Comparison of ENCODE assay signal across 1 cellular context in the genomic region with DNA sequence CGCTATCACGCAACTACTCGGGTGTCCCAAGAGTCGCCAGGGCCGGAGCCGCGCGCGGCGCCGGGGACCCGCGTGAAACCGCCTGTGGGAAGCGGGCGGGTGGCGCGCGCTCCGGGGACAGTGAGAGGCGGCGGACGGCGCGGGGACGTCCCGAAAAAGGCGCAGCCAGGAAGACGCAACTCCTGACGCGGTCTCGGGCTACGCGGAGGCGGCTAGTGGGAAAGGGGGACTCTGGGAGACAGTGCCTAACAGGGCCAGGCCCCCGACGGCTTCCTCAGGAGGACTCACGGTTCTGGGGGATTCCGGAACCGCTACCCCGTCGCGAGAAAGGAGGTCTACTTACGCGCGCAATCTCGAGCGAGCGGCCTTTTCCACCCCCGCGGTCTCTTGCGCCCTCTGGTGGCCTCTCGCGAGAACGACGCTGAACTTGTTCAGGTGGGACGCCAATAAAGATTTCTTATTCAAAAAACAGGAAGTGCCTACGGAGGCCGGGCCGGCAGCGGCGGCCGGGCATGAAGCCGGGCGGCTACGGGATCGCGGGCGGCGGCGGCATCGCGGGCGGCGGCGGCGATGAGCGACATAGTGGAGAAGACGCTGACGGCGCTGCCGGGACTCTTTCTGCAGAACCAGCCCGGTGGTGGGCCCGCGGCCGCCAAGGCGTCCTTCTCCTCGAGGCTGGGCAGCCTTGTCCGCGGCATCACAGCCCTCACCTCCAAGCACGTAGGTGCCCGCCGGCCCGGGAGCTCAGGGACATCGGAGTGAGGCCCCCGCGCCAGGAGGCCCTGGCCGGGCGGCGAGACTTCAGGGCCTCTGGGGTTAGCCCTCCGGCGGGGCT.
TF ChIP-seq lines count a peak whose summit lies in the region.

A gene (plus strand): TSS at position 475 of the 835 bp plus-strand sequence. CDS start 96 bp downstream, at position 571.

TF ChIP-seq in HepG2, 621 proteins besides CTCF, POLR2A, EP300 and RAD21 (continued from another document and continues in another):
- TF ChIP-seq, protein P1, sequence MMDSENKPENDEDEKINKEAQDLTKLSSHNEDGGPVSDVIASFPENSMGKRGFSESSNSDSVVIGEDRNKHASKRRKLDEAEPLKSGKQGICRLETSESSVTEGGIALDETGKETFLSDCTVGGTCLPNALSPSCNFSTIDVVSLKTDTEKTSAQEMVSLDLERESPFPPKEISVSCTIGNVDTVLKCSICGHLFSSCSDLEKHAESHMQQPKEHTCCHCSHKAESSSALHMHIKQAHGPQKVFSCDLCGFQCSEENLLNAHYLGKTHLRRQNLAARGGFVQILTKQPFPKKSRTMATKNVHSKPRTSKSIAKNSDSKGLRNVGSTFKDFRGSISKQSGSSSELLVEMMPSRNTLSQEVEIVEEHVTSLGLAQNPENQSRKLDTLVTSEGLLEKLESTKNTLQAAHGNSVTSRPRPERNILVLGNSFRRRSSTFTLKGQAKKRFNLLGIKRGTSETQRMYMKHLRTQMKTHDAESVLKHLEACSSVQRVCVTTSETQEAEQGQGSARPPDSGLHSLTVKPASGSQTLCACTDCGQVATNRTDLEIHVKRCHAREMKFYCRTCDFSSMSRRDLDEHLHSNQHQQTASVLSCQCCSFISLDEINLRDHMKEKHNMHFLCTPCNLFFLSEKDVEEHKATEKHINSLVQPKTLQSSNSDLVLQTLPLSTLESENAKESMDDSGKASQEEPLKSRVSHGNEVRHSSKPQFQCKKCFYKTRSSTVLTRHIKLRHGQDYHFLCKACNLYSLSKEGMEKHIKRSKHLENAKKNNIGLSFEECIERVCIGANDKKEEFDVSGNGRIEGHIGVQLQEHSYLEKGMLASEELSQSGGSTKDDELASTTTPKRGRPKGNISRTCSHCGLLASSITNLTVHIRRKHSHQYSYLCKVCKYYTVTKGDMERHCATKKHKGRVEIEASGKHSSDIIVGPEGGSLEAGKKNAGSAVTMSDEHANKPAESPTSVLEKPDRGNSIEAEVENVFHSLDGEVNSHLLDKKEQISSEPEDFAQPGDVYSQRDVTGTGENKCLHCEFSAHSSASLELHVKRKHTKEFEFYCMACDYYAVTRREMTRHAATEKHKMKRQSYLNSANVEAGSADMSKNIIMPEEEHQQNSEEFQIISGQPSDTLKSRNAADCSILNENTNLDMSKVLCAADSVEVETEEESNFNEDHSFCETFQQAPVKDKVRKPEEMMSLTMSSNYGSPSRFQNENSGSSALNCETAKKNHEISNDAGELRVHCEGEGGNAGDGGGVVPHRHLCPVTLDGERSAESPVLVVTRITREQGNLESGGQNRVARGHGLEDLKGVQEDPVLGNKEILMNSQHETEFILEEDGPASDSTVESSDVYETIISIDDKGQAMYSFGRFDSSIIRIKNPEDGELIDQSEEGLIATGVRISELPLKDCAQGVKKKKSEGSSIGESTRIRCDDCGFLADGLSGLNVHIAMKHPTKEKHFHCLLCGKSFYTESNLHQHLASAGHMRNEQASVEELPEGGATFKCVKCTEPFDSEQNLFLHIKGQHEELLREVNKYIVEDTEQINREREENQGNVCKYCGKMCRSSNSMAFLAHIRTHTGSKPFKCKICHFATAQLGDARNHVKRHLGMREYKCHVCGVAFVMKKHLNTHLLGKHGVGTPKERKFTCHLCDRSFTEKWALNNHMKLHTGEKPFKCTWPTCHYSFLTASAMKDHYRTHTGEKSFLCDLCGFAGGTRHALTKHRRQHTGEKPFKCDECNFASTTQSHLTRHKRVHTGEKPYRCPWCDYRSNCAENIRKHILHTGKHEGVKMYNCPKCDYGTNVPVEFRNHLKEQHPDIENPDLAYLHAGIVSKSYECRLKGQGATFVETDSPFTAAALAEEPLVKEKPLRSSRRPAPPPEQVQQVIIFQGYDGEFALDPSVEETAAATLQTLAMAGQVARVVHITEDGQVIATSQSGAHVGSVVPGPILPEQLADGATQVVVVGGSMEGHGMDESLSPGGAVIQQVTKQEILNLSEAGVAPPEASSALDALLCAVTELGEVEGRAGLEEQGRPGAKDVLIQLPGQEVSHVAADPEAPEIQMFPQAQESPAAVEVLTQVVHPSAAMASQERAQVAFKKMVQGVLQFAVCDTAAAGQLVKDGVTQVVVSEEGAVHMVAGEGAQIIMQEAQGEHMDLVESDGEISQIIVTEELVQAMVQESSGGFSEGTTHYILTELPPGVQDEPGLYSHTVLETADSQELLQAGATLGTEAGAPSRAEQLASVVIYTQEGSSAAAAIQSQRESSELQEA (CRISPR knock-in tag; IDR thresholded peaks at IDR 0.05; ENCODE audit: not compliant biosample characterization), result no peak
- TF ChIP-seq ZFP36L2 (CRISPR knock-in tag; IDR thresholded peaks at IDR 0.05), result no peak
- TF ChIP-seq, protein P2, sequence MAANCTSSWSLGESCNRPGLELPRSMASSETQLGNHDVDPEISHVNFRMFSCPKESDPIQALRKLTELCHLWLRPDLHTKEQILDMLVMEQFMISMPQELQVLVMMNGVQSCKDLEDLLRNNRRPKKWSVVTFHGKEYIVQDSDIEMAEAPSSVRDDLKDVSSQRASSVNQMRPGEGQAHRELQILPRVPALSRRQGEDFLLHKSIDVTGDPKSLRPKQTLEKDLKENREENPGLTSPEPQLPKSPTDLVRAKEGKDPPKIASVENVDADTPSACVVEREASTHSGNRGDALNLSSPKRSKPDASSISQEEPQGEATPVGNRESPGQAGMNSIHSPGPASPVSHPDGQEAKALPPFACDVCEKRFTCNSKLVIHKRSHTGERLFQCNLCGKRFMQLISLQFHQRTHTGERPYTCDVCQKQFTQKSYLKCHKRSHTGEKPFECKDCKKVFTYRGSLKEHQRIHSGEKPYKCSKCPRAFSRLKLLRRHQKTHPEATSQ (CRISPR knock-in tag; IDR thresholded peaks at IDR 0.05; ENCODE audit: borderline replicate concordance), result no peak
- TF ChIP-seq TSC22D2 (CRISPR knock-in tag; IDR thresholded peaks at IDR 0.05; ENCODE audit: borderline replicate concordance), result no peak; the same call in 1 of the 2 replicates
- no peak for TF ChIP-seq ZNF30 (CRISPR knock-in tag; IDR thresholded peaks at IDR 0.05)
- no peak for TF ChIP-seq EZH2 (conservative IDR thresholded peaks at IDR 0.05; ENCODE audit: low read depth, low read length)
- 0 out of 2 replicates have a peak, but pooled peaks have one; percentile 30 for TF ChIP-seq ZNF136 (CRISPR knock-in tag; IDR thresholded peaks at IDR 0.05; ENCODE audit: low read depth)
- no peak for TF ChIP-seq MIER3 (CRISPR knock-in tag; IDR thresholded peaks at IDR 0.05; ENCODE audit: borderline replicate concordance)
- TF ChIP-seq ZNF550 (CRISPR knock-in tag; IDR thresholded peaks at IDR 0.05; ENCODE audit: borderline replicate concordance), result no peak
- TF ChIP-seq, protein P3, sequence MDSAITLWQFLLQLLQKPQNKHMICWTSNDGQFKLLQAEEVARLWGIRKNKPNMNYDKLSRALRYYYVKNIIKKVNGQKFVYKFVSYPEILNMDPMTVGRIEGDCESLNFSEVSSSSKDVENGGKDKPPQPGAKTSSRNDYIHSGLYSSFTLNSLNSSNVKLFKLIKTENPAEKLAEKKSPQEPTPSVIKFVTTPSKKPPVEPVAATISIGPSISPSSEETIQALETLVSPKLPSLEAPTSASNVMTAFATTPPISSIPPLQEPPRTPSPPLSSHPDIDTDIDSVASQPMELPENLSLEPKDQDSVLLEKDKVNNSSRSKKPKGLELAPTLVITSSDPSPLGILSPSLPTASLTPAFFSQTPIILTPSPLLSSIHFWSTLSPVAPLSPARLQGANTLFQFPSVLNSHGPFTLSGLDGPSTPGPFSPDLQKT (CRISPR knock-in tag; IDR thresholded peaks at IDR 0.05; ENCODE audit: borderline replicate concordance), result no peak
- peak; percentile 48; the same call in 1 of the 2 replicates for TF ChIP-seq ZNF263 (CRISPR knock-in tag; IDR thresholded peaks at IDR 0.05)
- TF ChIP-seq POGZ (CRISPR knock-in tag; IDR thresholded peaks at IDR 0.05), result peak; percentile 73; the same call in 1 of the 2 replicates
- no peak for TF ChIP-seq ZNF749 (CRISPR knock-in tag; IDR thresholded peaks at IDR 0.05; ENCODE audit: borderline replicate concordance)
- peak; percentile 55 for TF ChIP-seq HDAC2 (CRISPR knock-in tag; IDR thresholded peaks at IDR 0.05)
- no peak for TF ChIP-seq HNRNPL (IDR thresholded peaks at IDR 0.05; ENCODE audit: low read depth, low read length)
- TF ChIP-seq CEBPG (CRISPR knock-in tag; IDR thresholded peaks at IDR 0.05), result peak; percentile 6; the same call in 1 of the 2 replicates
- peak; percentile 68 for TF ChIP-seq NR2C2 (CRISPR knock-in tag; IDR thresholded peaks at IDR 0.05; ENCODE audit: borderline replicate concordance)
- TF ChIP-seq SOX13 (IDR thresholded peaks at IDR 0.05), result no peak
- peak in 1 of 2 experiments; percentile 28; a peak in 2 of 4 replicates for TF ChIP-seq SOX13 (CRISPR knock-in tag; conservative IDR thresholded peaks at IDR 0.05 in 1 of 2, IDR thresholded peaks at IDR 0.05 in 1 of 2)
- TF ChIP-seq TAF15 (IDR thresholded peaks at IDR 0.05; ENCODE audit: low read depth, low read length, poor library complexity, severe bottlenecking), result peak; percentile 60
- TF ChIP-seq, protein P4, sequence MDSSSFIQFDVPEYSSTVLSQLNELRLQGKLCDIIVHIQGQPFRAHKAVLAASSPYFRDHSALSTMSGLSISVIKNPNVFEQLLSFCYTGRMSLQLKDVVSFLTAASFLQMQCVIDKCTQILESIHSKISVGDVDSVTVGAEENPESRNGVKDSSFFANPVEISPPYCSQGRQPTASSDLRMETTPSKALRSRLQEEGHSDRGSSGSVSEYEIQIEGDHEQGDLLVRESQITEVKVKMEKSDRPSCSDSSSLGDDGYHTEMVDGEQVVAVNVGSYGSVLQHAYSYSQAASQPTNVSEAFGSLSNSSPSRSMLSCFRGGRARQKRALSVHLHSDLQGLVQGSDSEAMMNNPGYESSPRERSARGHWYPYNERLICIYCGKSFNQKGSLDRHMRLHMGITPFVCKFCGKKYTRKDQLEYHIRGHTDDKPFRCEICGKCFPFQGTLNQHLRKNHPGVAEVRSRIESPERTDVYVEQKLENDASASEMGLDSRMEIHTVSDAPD (CRISPR knock-in tag; IDR thresholded peaks at IDR 0.05), result no peak
- TF ChIP-seq FOXM1 (CRISPR knock-in tag; IDR thresholded peaks at IDR 0.05), result no peak
- TF ChIP-seq FIP1L1 (IDR thresholded peaks at IDR 0.05; ENCODE audit: borderline replicate concordance, insufficient read depth, low read depth, low read length), result no peak
- TF ChIP-seq, protein P5, sequence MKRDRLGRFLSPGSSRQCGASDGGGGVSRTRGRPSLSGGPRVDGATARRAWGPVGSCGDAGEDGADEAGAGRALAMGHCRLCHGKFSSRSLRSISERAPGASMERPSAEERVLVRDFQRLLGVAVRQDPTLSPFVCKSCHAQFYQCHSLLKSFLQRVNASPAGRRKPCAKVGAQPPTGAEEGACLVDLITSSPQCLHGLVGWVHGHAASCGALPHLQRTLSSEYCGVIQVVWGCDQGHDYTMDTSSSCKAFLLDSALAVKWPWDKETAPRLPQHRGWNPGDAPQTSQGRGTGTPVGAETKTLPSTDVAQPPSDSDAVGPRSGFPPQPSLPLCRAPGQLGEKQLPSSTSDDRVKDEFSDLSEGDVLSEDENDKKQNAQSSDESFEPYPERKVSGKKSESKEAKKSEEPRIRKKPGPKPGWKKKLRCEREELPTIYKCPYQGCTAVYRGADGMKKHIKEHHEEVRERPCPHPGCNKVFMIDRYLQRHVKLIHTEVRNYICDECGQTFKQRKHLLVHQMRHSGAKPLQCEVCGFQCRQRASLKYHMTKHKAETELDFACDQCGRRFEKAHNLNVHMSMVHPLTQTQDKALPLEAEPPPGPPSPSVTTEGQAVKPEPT (CRISPR knock-in tag; IDR thresholded peaks at IDR 0.05; ENCODE audit: low read depth), result 0 out of 2 replicates have a peak, but pooled peaks have one; percentile 41
- no peak for TF ChIP-seq ATAD3A (CRISPR knock-in tag; IDR thresholded peaks at IDR 0.05)
- TF ChIP-seq ZNF101 (CRISPR knock-in tag; IDR thresholded peaks at IDR 0.05; ENCODE audit: borderline replicate concordance, low read depth), result no peak
- TF ChIP-seq TOE1 (CRISPR knock-in tag; IDR thresholded peaks at IDR 0.05), result no peak; the same call in 1 of the 2 replicates
- no peak for TF ChIP-seq ZNF83 (CRISPR knock-in tag; IDR thresholded peaks at IDR 0.05; ENCODE audit: borderline replicate concordance)
- TF ChIP-seq NCOA5 (CRISPR knock-in tag; IDR thresholded peaks at IDR 0.05), result no peak
- 0 out of 2 replicates have a peak, but pooled peaks have one; percentile 63 for TF ChIP-seq ZNF547 (CRISPR knock-in tag; IDR thresholded peaks at IDR 0.05)
- TF ChIP-seq RBM39 (IDR thresholded peaks at IDR 0.05; ENCODE audit: low read depth, low read length, poor library complexity, severe bottlenecking), result peak; percentile 79
- TF ChIP-seq ZNF816 (CRISPR knock-in tag; IDR thresholded peaks at IDR 0.05; ENCODE audit: borderline replicate concordance), result peak; percentile 84
- TF ChIP-seq FOXK2 (IDR thresholded peaks at IDR 0.05), result no peak
- TF ChIP-seq, protein P6, sequence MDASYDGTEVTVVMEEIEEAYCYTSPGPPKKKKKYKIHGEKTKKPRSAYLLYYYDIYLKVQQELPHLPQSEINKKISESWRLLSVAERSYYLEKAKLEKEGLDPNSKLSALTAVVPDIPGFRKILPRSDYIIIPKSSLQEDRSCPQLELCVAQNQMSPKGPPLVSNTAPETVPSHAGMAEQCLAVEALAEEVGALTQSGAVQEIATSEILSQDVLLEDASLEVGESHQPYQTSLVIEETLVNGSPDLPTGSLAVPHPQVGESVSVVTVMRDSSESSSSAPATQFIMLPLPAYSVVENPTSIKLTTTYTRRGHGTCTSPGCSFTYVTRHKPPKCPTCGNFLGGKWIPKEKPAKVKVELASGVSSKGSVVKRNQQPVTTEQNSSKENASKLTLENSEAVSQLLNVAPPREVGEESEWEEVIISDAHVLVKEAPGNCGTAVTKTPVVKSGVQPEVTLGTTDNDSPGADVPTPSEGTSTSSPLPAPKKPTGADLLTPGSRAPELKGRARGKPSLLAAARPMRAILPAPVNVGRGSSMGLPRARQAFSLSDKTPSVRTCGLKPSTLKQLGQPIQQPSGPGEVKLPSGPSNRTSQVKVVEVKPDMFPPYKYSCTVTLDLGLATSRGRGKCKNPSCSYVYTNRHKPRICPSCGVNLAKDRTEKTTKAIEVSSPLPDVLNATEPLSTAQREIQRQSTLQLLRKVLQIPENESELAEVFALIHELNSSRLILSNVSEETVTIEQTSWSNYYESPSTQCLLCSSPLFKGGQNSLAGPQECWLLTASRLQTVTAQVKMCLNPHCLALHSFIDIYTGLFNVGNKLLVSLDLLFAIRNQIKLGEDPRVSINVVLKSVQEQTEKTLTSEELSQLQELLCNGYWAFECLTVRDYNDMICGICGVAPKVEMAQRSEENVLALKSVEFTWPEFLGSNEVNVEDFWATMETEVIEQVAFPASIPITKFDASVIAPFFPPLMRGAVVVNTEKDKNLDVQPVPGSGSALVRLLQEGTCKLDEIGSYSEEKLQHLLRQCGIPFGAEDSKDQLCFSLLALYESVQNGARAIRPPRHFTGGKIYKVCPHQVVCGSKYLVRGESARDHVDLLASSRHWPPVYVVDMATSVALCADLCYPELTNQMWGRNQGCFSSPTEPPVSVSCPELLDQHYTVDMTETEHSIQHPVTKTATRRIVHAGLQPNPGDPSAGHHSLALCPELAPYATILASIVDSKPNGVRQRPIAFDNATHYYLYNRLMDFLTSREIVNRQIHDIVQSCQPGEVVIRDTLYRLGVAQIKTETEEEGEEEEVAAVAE (CRISPR knock-in tag; IDR thresholded peaks at IDR 0.05; ENCODE audit: borderline replicate concordance), result no peak
- TF ChIP-seq, protein P7, sequence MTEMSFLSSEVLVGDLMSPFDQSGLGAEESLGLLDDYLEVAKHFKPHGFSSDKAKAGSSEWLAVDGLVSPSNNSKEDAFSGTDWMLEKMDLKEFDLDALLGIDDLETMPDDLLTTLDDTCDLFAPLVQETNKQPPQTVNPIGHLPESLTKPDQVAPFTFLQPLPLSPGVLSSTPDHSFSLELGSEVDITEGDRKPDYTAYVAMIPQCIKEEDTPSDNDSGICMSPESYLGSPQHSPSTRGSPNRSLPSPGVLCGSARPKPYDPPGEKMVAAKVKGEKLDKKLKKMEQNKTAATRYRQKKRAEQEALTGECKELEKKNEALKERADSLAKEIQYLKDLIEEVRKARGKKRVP (CRISPR knock-in tag; IDR thresholded peaks at IDR 0.05), result no peak
- TF ChIP-seq ZNF326 (CRISPR knock-in tag; IDR thresholded peaks at IDR 0.05; ENCODE audit: borderline replicate concordance), result no peak
